In the genomic region with DNA sequence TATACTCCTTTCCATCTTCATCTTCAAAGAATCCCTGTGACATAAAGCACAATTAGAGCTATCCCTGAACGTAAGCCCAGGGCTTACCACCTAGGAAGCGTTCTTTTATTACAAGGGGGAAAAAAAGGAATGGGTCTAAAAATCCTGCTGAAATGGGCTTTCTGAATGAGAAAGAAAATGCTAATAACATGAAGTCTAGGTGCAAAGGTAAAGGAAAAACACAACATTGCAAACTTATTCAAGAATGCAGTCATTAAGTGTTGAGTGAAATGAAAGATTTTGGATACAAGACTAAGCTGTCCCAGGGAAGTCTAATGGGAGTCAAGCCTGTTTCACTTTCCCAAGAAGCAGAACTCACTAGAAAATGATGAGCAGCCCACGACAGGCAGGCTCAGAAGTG, we compare ENCODE assay signal across 38 cellular contexts. TPM values are rescaled to one million over a fixed set of nuclear protein-coding genes. Genes with fewer than 3 reads are reported as not detected.
"Had no signal": no experiment of that assay in that cellular context is flagged by ENCODE, and none has a peak within 500 bp of the region (broad histone marks: within the 10 kb centered on the region; RNA-seq: fewer than 3 reads in every experiment).

No MANE protein-coding gene starts in this region.

- H3K4me3 Mint-ChIP-seq: activated CD4-positive, alpha-beta T cell treated with anti-CD3 and anti-CD28 coated beads, Interleukin-2, amount 10 ng/mL, durations not matched to agents 24 days and 14 days; activated CD8-positive, alpha-beta T cell treated with anti-CD3 and anti-CD28 coated beads for 36 hours; activated T-cell treated with anti-CD3 and anti-CD28 coated beads, Interleukin-2, amount 50 U/mL, for 72 hours; activated T-helper 17 cell treated with anti-CD3 and anti-CD28 coated beads, Interleukin-2, amount 50 U/mL, for 72 hours had no signal

- H3K4me1 Mint-ChIP-seq: activated CD4-positive, alpha-beta T cell treated with anti-CD3 and anti-CD28 coated beads, Interleukin-2, amount 10 ng/mL, durations not matched to agents 24 days and 14 days; activated T-helper 17 cell treated with anti-CD3 and anti-CD28 coated beads, Interleukin-2, amount 50 U/mL, for 72 hours had no signal

- FAIRE-seq: astrocyte, colon, RCC 7860 had no signal

- H3K4me3 ChIP-seq: adrenal gland, body of pancreas, breast epithelium, PC-9 had no signal

- H2AFZ ChIP-seq: PC-9 had no signal

- H3K36me3 ChIP-seq: adrenal gland, breast epithelium had no signal

- H3K36me3 Mint-ChIP-seq: activated naive CD4-positive, alpha-beta T cell treated with anti-CD3 and anti-CD28 coated beads, Interleukin-2, amount 50 U/mL, for 72 hours had no signal

- H3K27me3 ChIP-seq: adrenal gland, body of pancreas, breast epithelium had no signal

- ATAC-seq: activated CD8-positive, alpha-beta T cell treated with anti-CD3 and anti-CD28 coated beads for 36 hours; activated naive CD4-positive, alpha-beta T cell treated with anti-CD3 and anti-CD28 coated beads, Interleukin-2, amount 50 U/mL, for 72 hours; activated T-cell treated with anti-CD3 and anti-CD28 coated beads, Interleukin-2, amount 50 U/mL, for 72 hours; activated T-helper 17 cell treated with anti-CD3 and anti-CD28 coated beads, Interleukin-2, amount 50 U/mL, for 72 hours; body of pancreas; Right ventricle myocardium inferior had no signal

- DNase-seq: activated CD4-positive, alpha-beta T cell treated with anti-CD3 and anti-CD28 coated beads, Interleukin-2, amount 10 ng/mL, durations not matched to agents 24 days and 14 days; activated CD4-positive, alpha-beta T cell treated with anti-CD3 and anti-CD28 coated beads, Interleukin-2, amount 50 U/mL, for 4 hours; activated CD8-positive, alpha-beta T cell treated with anti-CD3 and anti-CD28 coated beads for 36 hours; activated effector memory CD4-positive, alpha-beta T cell treated with anti-CD3 and anti-CD28 coated beads, Interleukin-2, amount 50 U/mL, for 16 hours; activated naive CD4-positive, alpha-beta T cell treated with Interleukin-2 at 50 U/mL for 16 hours; activated T-cell treated with anti-CD3 and anti-CD28 coated beads, Interleukin-2, amount 50 U/mL, for 1 hour; activated T-cell treated with anti-CD3 and anti-CD28 coated beads, Interleukin-2, amount 50 U/mL, for 72 hours; adrenal gland; body of pancreas; NCI-H1092 treated with DMSO at 0.1 percent for 48 hours; NCI-H1417; NCI-H146; NCI-H187; NCI-H2029 treated with DMSO at 0.1 percent for 48 hours; NCI-H2107; NCI-H2171; NCI-H510A; NCI-H526; NCI-H748 treated with DMSO at 0.1 percent for 48 hours; NK-92 treated with Interleukin-12 subunit alpha and Interleukin-12 subunit beta, amount 100 ng/mL, for 24 hours; PC-9; SIG-M5; T1000; WERI-Rb-1 had no signal

- H3K27ac Mint-ChIP-seq: activated CD4-positive, alpha-beta T cell treated with anti-CD3 and anti-CD28 coated beads, Interleukin-2, amount 10 ng/mL, durations not matched to agents 24 days and 14 days; activated CD8-positive, alpha-beta T cell treated with anti-CD3 and anti-CD28 coated beads for 36 hours; activated naive CD4-positive, alpha-beta T cell treated with anti-CD3 and anti-CD28 coated beads, Interleukin-2, amount 50 U/mL, for 72 hours; activated T-cell treated with anti-CD3 and anti-CD28 coated beads, Interleukin-2, amount 50 U/mL, for 72 hours; activated T-helper 17 cell treated with anti-CD3 and anti-CD28 coated beads, Interleukin-2, amount 50 U/mL, for 72 hours had no signal

- H3K4me1 ChIP-seq: adrenal gland, breast epithelium had no signal

- H3K27me3 Mint-ChIP-seq: activated CD4-positive, alpha-beta T cell treated with anti-CD3 and anti-CD28 coated beads, Interleukin-2, amount 10 ng/mL, durations not matched to agents 24 days and 14 days; activated CD8-positive, alpha-beta T cell treated with anti-CD3 and anti-CD28 coated beads for 36 hours; activated T-helper 17 cell treated with anti-CD3 and anti-CD28 coated beads, Interleukin-2, amount 50 U/mL, for 72 hours had no signal

- H3K27ac ChIP-seq: adrenal gland, body of pancreas, breast epithelium, PC-9, RWPE1, WERI-Rb-1 had no signal

- H3K4me2 ChIP-seq: PC-9 had no signal

- H3K9me3 ChIP-seq: adrenal gland, body of pancreas, breast epithelium had no signal

- H3K9me3 Mint-ChIP-seq: activated CD8-positive, alpha-beta T cell treated with anti-CD3 and anti-CD28 coated beads for 36 hours; activated naive CD4-positive, alpha-beta T cell treated with anti-CD3 and anti-CD28 coated beads, Interleukin-2, amount 50 U/mL, for 72 hours; activated T-cell treated with anti-CD3 and anti-CD28 coated beads, Interleukin-2, amount 50 U/mL, for 72 hours; activated T-helper 17 cell treated with anti-CD3 and anti-CD28 coated beads, Interleukin-2, amount 50 U/mL, for 72 hours had no signal

RNA-seq across cellular contexts. Expression of a gene that starts 55.3 kb away (rescaled TPM):
- total RNA-seq: activated CD4-positive, alpha-beta T cell treated with anti-CD3 and anti-CD28 coated beads, Interleukin-2, amount 10 ng/mL, durations not matched to agents 24 days and 14 days; activated CD8-positive, alpha-beta memory T cell treated with anti-CD3 and anti-CD28 coated beads for 36 hours; activated CD8-positive, alpha-beta T cell treated with anti-CD3 and anti-CD28 coated beads for 36 hours; activated naive CD4-positive, alpha-beta T cell treated with anti-CD3 and anti-CD28 coated beads, Interleukin-2, amount 50 U/mL, for 72 hours; activated T-cell treated with anti-CD3 and anti-CD28 coated beads, Interleukin-2, amount 50 U/mL, for 72 hours; activated T-helper 17 cell treated with anti-CD3 and anti-CD28 coated beads, Interleukin-2, amount 50 U/mL, for 72 hours; astrocyte; cardiac septum; M059J; OCI-LY7; Right ventricle myocardium inferior; T-helper 1 cell treated with Interleukin-12 subunit alpha and Interleukin-12 subunit beta and Interleukin-4 antibody, amounts not matched to agents 30 ng/mL and 1 ng/mL, for 36 hours; T-helper 2 cell treated with Interferon-gamma antibody and Interleukin-4, amounts not matched to agents 100 ng/mL and 5 ng/mL, for 36 hours had no signal
